In the genomic region with DNA sequence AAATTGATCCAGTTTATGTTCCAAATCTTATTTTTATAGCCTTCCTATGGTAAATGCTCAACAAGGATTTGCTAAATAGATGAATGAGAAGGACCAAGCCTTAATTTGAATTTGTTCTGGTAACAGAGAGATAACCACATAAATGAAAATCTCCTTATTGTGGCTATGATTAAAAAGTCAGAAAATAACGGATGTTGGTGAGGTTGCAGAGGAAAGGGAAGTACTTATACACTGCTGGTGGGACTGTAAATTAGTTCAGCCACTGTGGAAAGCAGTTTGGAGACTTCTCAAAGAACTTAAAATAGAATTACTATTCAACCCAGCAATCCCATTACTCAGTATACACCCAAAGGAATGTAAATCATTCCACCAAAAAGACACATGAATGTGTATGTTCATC, we compare ENCODE assay signal across 1 cellular context.
TF ChIP-seq lines count a peak whose summit lies in the region.

No MANE protein-coding gene starts in this region.

TF ChIP-seq in IMR-90, 13 proteins besides CTCF, POLR2A, EP300 and RAD21 (continued from another document):
- TF ChIP-seq ELK1 (IDR thresholded peaks at IDR 0.05; ENCODE audit: borderline replicate concordance, low read depth, low read length) = no peak
- no peak for TF ChIP-seq RCOR1 (IDR thresholded peaks at IDR 0.05; ENCODE audit: insufficient replicate concordance, low read length)
- TF ChIP-seq SMC3 (IDR thresholded peaks at IDR 0.05; ENCODE audit: low read depth, low read length) = no peak
- no peak for TF ChIP-seq CEBPB (IDR thresholded peaks at IDR 0.05; ENCODE audit: low read depth, low read length)
- TF ChIP-seq MXI1 (IDR thresholded peaks at IDR 0.05; ENCODE audit: borderline replicate concordance, low read depth, low read length) = no peak
- TF ChIP-seq BHLHE40 (IDR thresholded peaks at IDR 0.05; ENCODE audit: low read depth, low read length) = no peak
- TF ChIP-seq, protein P1, sequence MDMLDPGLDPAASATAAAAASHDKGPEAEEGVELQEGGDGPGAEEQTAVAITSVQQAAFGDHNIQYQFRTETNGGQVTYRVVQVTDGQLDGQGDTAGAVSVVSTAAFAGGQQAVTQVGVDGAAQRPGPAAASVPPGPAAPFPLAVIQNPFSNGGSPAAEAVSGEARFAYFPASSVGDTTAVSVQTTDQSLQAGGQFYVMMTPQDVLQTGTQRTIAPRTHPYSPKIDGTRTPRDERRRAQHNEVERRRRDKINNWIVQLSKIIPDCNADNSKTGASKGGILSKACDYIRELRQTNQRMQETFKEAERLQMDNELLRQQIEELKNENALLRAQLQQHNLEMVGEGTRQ (IDR thresholded peaks at IDR 0.05; ENCODE audit: low read depth, low read length) = no peak
- no peak for TF ChIP-seq MAFK (IDR thresholded peaks at IDR 0.05; ENCODE audit: low read depth, low read length)
- TF ChIP-seq FOS (IDR thresholded peaks at IDR 0.05; ENCODE audit: low read depth, low read length) = no peak
